In genomic region chr10:132829403-132829802, GRCh38 we compare ENCODE assay signal across 20 cellular contexts. TPM values are rescaled to one million over a fixed set of nuclear protein-coding genes. Genes with fewer than 3 reads are reported as not detected.
"Had no signal": no experiment of that assay in that cellular context is flagged by ENCODE, and none has a peak within 500 bp of the region (broad histone marks: within the 10 kb centered on the region; RNA-seq: fewer than 3 reads in every experiment).

No MANE protein-coding gene starts in this region.

- H3K4me3 Mint-ChIP-seq: memory B cell, nephron had no signal

- H3K4me1 ChIP-seq: heart right ventricle, left lung, lower lobe of right lung, sigmoid colon had no signal

- DNase-seq: cortex of kidney; effector CD8-positive, alpha-beta T cell; foreskin melanocyte; heart right ventricle; hypothalamus; lower lobe of right lung; midbrain; occipital lobe; sigmoid colon; stimulated activated CD4-positive, alpha-beta T cell treated with anti-CD3 and anti-CD28 coated beads, Interleukin-12 subunit alpha, Interleukin-12 subunit beta, amount 100 ng/mL, for 4 hours; stimulated activated naive CD4-positive, alpha-beta T cell treated with Interleukin-2 at 50 U/mL for 16 hours; trophoblast cell had no signal

- H3K27ac Mint-ChIP-seq: memory B cell, nephron had no signal

- H3K9me3 ChIP-seq: heart right ventricle, lower lobe of right lung, sigmoid colon had no signal

- H3K9me3 Mint-ChIP-seq: memory B cell had no signal

- ATAC-seq: heart right ventricle, left lung, lower lobe of right lung had no signal

- H3K4me1 Mint-ChIP-seq: memory B cell, nephron had no signal

- H3K27ac ChIP-seq: dorsolateral prefrontal cortex, heart right ventricle, left lung, lower lobe of right lung, sigmoid colon, skin epidermis had no signal

- FAIRE-seq: keratinocyte had no signal

- H3K36me3 ChIP-seq: heart right ventricle, left lung, lower lobe of right lung, sigmoid colon had no signal

- H3K4me3 ChIP-seq: dorsolateral prefrontal cortex, heart right ventricle, left lung, lower lobe of right lung, sigmoid colon, skin epidermis had no signal

- H3K36me3 Mint-ChIP-seq: memory B cell had no signal

- H3K27me3 Mint-ChIP-seq: memory B cell had no signal

RNA-seq across cellular contexts. Expression of gene NKX6-2, which starts 43.5 kb away (rescaled TPM):
- total RNA-seq: heart right ventricle, left lung, lower lobe of right lung, occipital lobe, pulmonary artery endothelial cell, sigmoid colon, urinary bladder had no signal
- polyA plus RNA-seq: keratinocyte had no signal
